34 cellular contexts compared by ENCODE assay signal in genomic region chr11:30000986-30001385, GRCh38. TPM values are rescaled to one million over a fixed set of nuclear protein-coding genes. Genes with fewer than 3 reads are reported as not detected.
DNase-seq lines count a peak whose midpoint lies in the region; ATAC-seq and TF ChIP-seq lines count a peak whose summit lies in the region.
"Had no signal": no experiment of that assay in that cellular context is flagged by ENCODE, and none has a peak within 500 bp of the region (broad histone marks: within the 10 kb centered on the region; RNA-seq: fewer than 3 reads in every experiment).

No MANE protein-coding gene starts in this region.

- no peak overlapping the region for H3K4me3 ChIP-seq in right cardiac atrium (ENCODE audit: low read length)
- no peak overlapping the region for H3K4me3 ChIP-seq in A673 (ENCODE audit: low read depth, low read length, poor library complexity, severe bottlenecking)
- H3K4me3 ChIP-seq: body of pancreas, lung, transverse colon had no signal

- no peaks in the 10 kb centered on the region for H3K36me3 Mint-ChIP-seq in activated naive CD8-positive, alpha-beta T cell treated with anti-CD3 and anti-CD28 coated beads for 36 hours
- H3K36me3 Mint-ChIP-seq: natural killer cell treated with Interleukin-12 subunit alpha and Interleukin-12 subunit beta and Interleukin-15 and Interleukin-18, amount 100 ng/mL, for 72 hours; stimulated activated memory B cell treated with anti-CD40 and anti-IgM and Interleukin-4, amounts not matched to agents 10 μg/mL and 1 μg/mL and 100 μg/mL, for 72 hours had no signal

- H3K4me1 ChIP-seq in right cardiac atrium (ENCODE audit: control insufficient read depth, insufficient read depth, low read length) (no peaks in the 10 kb centered on the region), A673 (ENCODE audit: insufficient read depth, low read length, poor library complexity, severe bottlenecking) (no peaks in the 10 kb centered on the region)
- H3K4me1 ChIP-seq: body of pancreas, transverse colon had no signal

- POLR2A ChIA-PET in A673 (lab: Charles Lee; ENCODE audit: low non-redundant PET) = no interaction called here

- no peaks in the 10 kb centered on the region for H3K4me1 Mint-ChIP-seq in activated naive CD8-positive, alpha-beta T cell treated with anti-CD3 and anti-CD28 coated beads for 36 hours
- H3K4me1 Mint-ChIP-seq: activated CD4-positive, alpha-beta T cell treated with anti-CD3 and anti-CD28 coated beads for 36 hours; stimulated activated memory B cell treated with anti-CD40 and anti-IgM and Interleukin-4, amounts not matched to agents 10 μg/mL and 1 μg/mL and 100 μg/mL, for 72 hours had no signal

- ATAC-seq in right cardiac atrium = peak; percentile 38 to 61
- ATAC-seq: activated CD4-positive, alpha-beta T cell treated with anti-CD3 and anti-CD28 coated beads for 36 hours; activated CD8-positive, alpha-beta T cell treated with anti-CD3 and anti-CD28 coated beads for 36 hours; body of pancreas; natural killer cell treated with Interleukin-12 subunit alpha and Interleukin-12 subunit beta and Interleukin-15 and Interleukin-18, amount 100 ng/mL, for 72 hours; stimulated activated memory B cell treated with anti-CD40 and anti-IgM and Interleukin-4, amounts not matched to agents 10 μg/mL and 1 μg/mL and 100 μg/mL, for 72 hours had no signal

- WGBS in right cardiac atrium = 45% methylated on average over 3 of the region's 3 CpGs

- peak; percentile 76 for DNase-seq in DMS53 (lab: John Stamatoyannopoulos, UW)
- peak; percentile 34 for DNase-seq in NCI-H1092 treated with DMSO at 0.1 percent for 48 hours (lab: John Stamatoyannopoulos, UW)
- DNase-seq in NCI-H774 (lab: John Stamatoyannopoulos, UW) = peak; percentile 50
- DNase-seq in right cardiac atrium = no peak
- no peak for DNase-seq in NCI-H1105 (lab: John Stamatoyannopoulos, UW)
- DNase-seq in A673 (ENCODE audit: low spot score) = no peak
- DNase-seq in activated naive CD8-positive, alpha-beta T cell treated with anti-CD3 and anti-CD28 coated beads for 36 hours = no peak
- no peak for DNase-seq in NCI-H1048 (lab: John Stamatoyannopoulos, UW)
- DNase-seq: activated CD4-positive, alpha-beta T cell treated with anti-CD3 and anti-CD28 coated beads for 36 hours; activated CD8-positive, alpha-beta memory T cell treated with anti-CD3 and anti-CD28 coated beads, Interleukin-2, amount 50 U/mL, for 48 hours; activated CD8-positive, alpha-beta T cell treated with anti-CD3 and anti-CD28 coated beads for 36 hours; activated naive CD4-positive, alpha-beta T cell treated with anti-CD3 and anti-CD28 coated beads for 36 hours; body of pancreas; cerebellar nuclear complex; COR-L47; dermis blood vessel endothelial cell; DMS79 treated with DMSO at 0.1 percent for 48 hours; endodermal cell; GF-D8; NCI-H2171; NCI-H510A treated with DMSO at 0.1 percent for 48 hours; SIG-M5; transverse colon had no signal

- BruUV-seq in A673 (replicated peaks; lab: Mats Ljungman, UMichigan) = no TSS peak

- TF ChIP-seq CTCF in A673 (conservative IDR thresholded peaks at IDR 0.05; ENCODE audit: low read depth, low read length) = no peak

- CTCF ChIA-PET in A673 (lab: Charles Lee) = no interaction called here

- H3K9me3 Mint-ChIP-seq in activated naive CD8-positive, alpha-beta T cell treated with anti-CD3 and anti-CD28 coated beads for 36 hours = no peaks in the 10 kb centered on the region
- H3K9me3 Mint-ChIP-seq: activated naive CD4-positive, alpha-beta T cell treated with anti-CD3 and anti-CD28 coated beads for 36 hours; activated T-helper 1 cell treated with anti-CD3 and anti-CD28 coated beads, Interleukin-12 subunit alpha, Interleukin-12 subunit beta, Interleukin-2, Interleukin-4 antibody, amounts not matched to agents 30 ng/mL and 10 ng/mL and 1 ng/mL, durations not matched to agents 14 hours and 24 hours and 36 hours; endodermal cell; natural killer cell treated with Interleukin-12 subunit alpha and Interleukin-12 subunit beta and Interleukin-15 and Interleukin-18, amount 100 ng/mL, for 72 hours; stimulated activated memory B cell treated with anti-CD40 and anti-IgM and Interleukin-4, amounts not matched to agents 10 μg/mL and 1 μg/mL and 100 μg/mL, for 72 hours; T-helper 2 cell treated with Interferon-gamma antibody and Interleukin-4, amounts not matched to agents 5 μg/mL and 100 μg/mL, for 36 hours had no signal

- H3K27me3 ChIP-seq in right cardiac atrium (ENCODE audit: control insufficient read depth, insufficient read depth) (no peaks in the 10 kb centered on the region), A673 (replicated peaks; ENCODE audit: insufficient read depth, low read depth, low read length, poor library complexity) (no peaks in the 10 kb centered on the region)
- H3K27me3 ChIP-seq: body of pancreas, transverse colon had no signal

- H3K4me3 Mint-ChIP-seq in activated naive CD8-positive, alpha-beta T cell treated with anti-CD3 and anti-CD28 coated beads for 36 hours = no peak overlapping the region
- H3K4me3 Mint-ChIP-seq: activated CD4-positive, alpha-beta T cell treated with anti-CD3 and anti-CD28 coated beads for 36 hours; activated CD8-positive, alpha-beta T cell treated with anti-CD3 and anti-CD28 coated beads for 36 hours; activated naive CD4-positive, alpha-beta T cell treated with anti-CD3 and anti-CD28 coated beads for 36 hours; activated T-helper 1 cell treated with anti-CD3 and anti-CD28 coated beads, Interleukin-12 subunit alpha, Interleukin-12 subunit beta, Interleukin-2, Interleukin-4 antibody, amounts not matched to agents 30 ng/mL and 10 ng/mL and 1 ng/mL, durations not matched to agents 14 hours and 24 hours and 36 hours; endodermal cell; natural killer cell treated with Interleukin-12 subunit alpha and Interleukin-12 subunit beta and Interleukin-15 and Interleukin-18, amount 100 ng/mL, for 72 hours; stimulated activated memory B cell treated with anti-CD40 and anti-IgM and Interleukin-4, amounts not matched to agents 10 μg/mL and 1 μg/mL and 100 μg/mL, for 72 hours; T-helper 2 cell treated with Interferon-gamma antibody and Interleukin-4, amounts not matched to agents 5 μg/mL and 100 μg/mL, for 36 hours had no signal

- H3K9me3 ChIP-seq in right cardiac atrium (ENCODE audit: control insufficient read depth, low read length) (no peaks in the 10 kb centered on the region), A673 (ENCODE audit: low read depth, low read length, poor library complexity, severe bottlenecking) (no peaks in the 10 kb centered on the region)
- H3K9me3 ChIP-seq: body of pancreas, transverse colon had no signal

- H3K27me3 Mint-ChIP-seq in activated naive CD8-positive, alpha-beta T cell treated with anti-CD3 and anti-CD28 coated beads for 36 hours = no peaks in the 10 kb centered on the region
- H3K27me3 Mint-ChIP-seq: natural killer cell treated with Interleukin-12 subunit alpha and Interleukin-12 subunit beta and Interleukin-15 and Interleukin-18, amount 100 ng/mL, for 72 hours; stimulated activated memory B cell treated with anti-CD40 and anti-IgM and Interleukin-4, amounts not matched to agents 10 μg/mL and 1 μg/mL and 100 μg/mL, for 72 hours had no signal

- intact Hi-C loops in right cardiac atrium (cut with DNase I) = no loop called here
- intact Hi-C loops in A673 (cut with micrococcal nuclease; ENCODE audit: unreplicated experiment) = no loop called here

- H3K27ac ChIP-seq in right cardiac atrium (ENCODE audit: low read length) (no peak overlapping the region), A673 (ENCODE audit: low read depth, low read length, poor library complexity, severe bottlenecking) (no peak overlapping the region)
- H3K27ac ChIP-seq: body of pancreas, transverse colon had no signal

- H3K27ac Mint-ChIP-seq in activated naive CD8-positive, alpha-beta T cell treated with anti-CD3 and anti-CD28 coated beads for 36 hours = no peak overlapping the region
- H3K27ac Mint-ChIP-seq: activated CD4-positive, alpha-beta T cell treated with anti-CD3 and anti-CD28 coated beads for 36 hours; activated CD8-positive, alpha-beta T cell treated with anti-CD3 and anti-CD28 coated beads for 36 hours; activated naive CD4-positive, alpha-beta T cell treated with anti-CD3 and anti-CD28 coated beads for 36 hours; activated T-helper 1 cell treated with anti-CD3 and anti-CD28 coated beads, Interleukin-12 subunit alpha, Interleukin-12 subunit beta, Interleukin-2, Interleukin-4 antibody, amounts not matched to agents 30 ng/mL and 10 ng/mL and 1 ng/mL, durations not matched to agents 14 hours and 24 hours and 36 hours; endodermal cell; natural killer cell treated with Interleukin-12 subunit alpha and Interleukin-12 subunit beta and Interleukin-15 and Interleukin-18, amount 100 ng/mL, for 72 hours; stimulated activated memory B cell treated with anti-CD40 and anti-IgM and Interleukin-4, amounts not matched to agents 10 μg/mL and 1 μg/mL and 100 μg/mL, for 72 hours; T-helper 2 cell treated with Interferon-gamma antibody and Interleukin-4, amounts not matched to agents 5 μg/mL and 100 μg/mL, for 36 hours had no signal

- H3K36me3 ChIP-seq in A673 (ENCODE audit: insufficient read depth, low read length, poor library complexity, severe bottlenecking) = no peaks in the 10 kb centered on the region
- H3K36me3 ChIP-seq: transverse colon had no signal

RNA-seq across cellular contexts. Expression of gene KCNA4, which starts 15.8 kb away (rescaled TPM):
- total RNA-seq in right cardiac atrium = 1 to 10 TPM in 3 of 4 donors, under 1 TPM in 1; 0.45 to 2.0 (median 1.6) TPM
- polyA plus RNA-seq in right cardiac atrium = 0.59 TPM
- total RNA-seq in A673 (2021) = not detected in 2 replicates
- total RNA-seq in activated naive CD8-positive, alpha-beta T cell treated with anti-CD3 and anti-CD28 coated beads for 36 hours = not detected
- total RNA-seq: activated CD4-positive, alpha-beta T cell treated with anti-CD3 and anti-CD28 coated beads for 36 hours; activated CD8-positive, alpha-beta T cell treated with anti-CD3 and anti-CD28 coated beads for 36 hours; activated naive CD4-positive, alpha-beta T cell treated with anti-CD3 and anti-CD28 coated beads for 36 hours; activated T-helper 1 cell treated with anti-CD3 and anti-CD28 coated beads, Interleukin-12 subunit alpha, Interleukin-12 subunit beta, Interleukin-2, Interleukin-4 antibody, amounts not matched to agents 30 ng/mL and 10 ng/mL and 1 ng/mL, durations not matched to agents 14 hours and 24 hours and 36 hours; dermis blood vessel endothelial cell; kidney epithelial cell; mononuclear cell; natural killer cell treated with Interleukin-12 subunit alpha and Interleukin-12 subunit beta and Interleukin-15 and Interleukin-18, amount 100 ng/mL, for 72 hours; pulmonary artery endothelial cell; transverse colon had no signal
- polyA plus RNA-seq: AG04450, BJ, esophagus had no signal

Comparison
In these comparisons a context has a peak if more than half of its experiments do, and no peak if none do; other contexts are left out.
1. DNase-seq: peak in DMS53 (single experiment), NCI-H1092 treated with DMSO at 0.1 percent for 48 hours (single experiment) and NCI-H774 (single experiment); none in right cardiac atrium (0 of 3), NCI-H1105 (single experiment), A673 (single experiment), activated naive CD8-positive, alpha-beta T cell treated with anti-CD3 and anti-CD28 coated beads for 36 hours (single experiment) and NCI-H1048 (single experiment).